ENCODE assay signal across 18 cellular contexts in genomic region chr7:50214771-50215170, GRCh38.
DNase-seq lines count a peak whose midpoint lies in the region; ATAC-seq and TF ChIP-seq lines count a peak whose summit lies in the region.
"Had no signal": no experiment of that assay in that cellular context is flagged by ENCODE, and none has a peak within 500 bp of the region (broad histone marks: within the 10 kb centered on the region; RNA-seq: fewer than 3 reads in every experiment).

No MANE protein-coding gene starts in this region.

- DNase-seq in activated naive CD8-positive, alpha-beta T cell treated with anti-CD3 and anti-CD28 coated beads, Interleukin-2, amount 50 U/mL, for 24 hours: no peak
- DNase-seq in HL-60 (ENCODE audit: low read depth in 1 of 2, low spot score in 1 of 2) (no peak), amygdala (lab: John Stamatoyannopoulos, UW) (no peak), EL (no peak)
- DNase-seq: C1 segment of cervical spinal cord; DMS79 treated with DMSO at 0.1 percent for 48 hours; NCI-H1417; NCI-H187; NCI-H2107; NCI-H510A; NCI-H748 treated with DMSO at 0.1 percent for 48 hours; NK-92 treated with Interleukin-12 subunit alpha and Interleukin-12 subunit beta, amount 100 ng/mL, for 24 hours had no signal

- H3K27ac ChIP-seq in HL-60 (replicated peaks): peak overlapping the region; percentile 87
- H3K27ac ChIP-seq: KMS-11, Peyer's patch had no signal

- H3K4me3 Mint-ChIP-seq in activated naive CD8-positive, alpha-beta T cell: no peak overlapping the region
- H3K4me3 Mint-ChIP-seq in activated naive CD8-positive, alpha-beta T cell treated with anti-CD3 and anti-CD28 coated beads, Interleukin-2, amount 50 U/mL, for 24 hours: no peak overlapping the region
- no peak overlapping the region for H3K4me3 Mint-ChIP-seq in dendritic cell treated with granulocyte-macrophage colony-stimulating factor and Interleukin-4, amounts not matched to agents 40 ng/mL and 50 ng/mL, for 4 days
- H3K4me3 Mint-ChIP-seq in stimulated activated memory B cell treated with anti-CD40 and anti-IgM and Interleukin-4, amounts not matched to agents 10 μg/mL and 1 μg/mL and 100 μg/mL, for 72 hours: no peak overlapping the region

- peaks cover 92% of the 10 kb centered on the region for H3K4me1 Mint-ChIP-seq in activated naive CD8-positive, alpha-beta T cell (ENCODE audit: low read depth)
- H3K4me1 Mint-ChIP-seq in activated naive CD8-positive, alpha-beta T cell treated with anti-CD3 and anti-CD28 coated beads, Interleukin-2, amount 50 U/mL, for 24 hours: peaks cover 83% of the 10 kb centered on the region
- peaks cover 86% of the 10 kb centered on the region for H3K4me1 Mint-ChIP-seq in dendritic cell treated with granulocyte-macrophage colony-stimulating factor and Interleukin-4, amounts not matched to agents 40 ng/mL and 50 ng/mL, for 4 days (ENCODE audit: low read depth)
- H3K4me1 Mint-ChIP-seq in stimulated activated memory B cell treated with anti-CD40 and anti-IgM and Interleukin-4, amounts not matched to agents 10 μg/mL and 1 μg/mL and 100 μg/mL, for 72 hours: peaks cover 40% of the 10 kb centered on the region

- no peaks in the 10 kb centered on the region for H3K27me3 ChIP-seq in HL-60 (ENCODE audit: insufficient read depth, poor library complexity, severe bottlenecking)
- H3K27me3 ChIP-seq: Peyer's patch had no signal

- no peaks in the 10 kb centered on the region for H3K27me3 Mint-ChIP-seq in activated naive CD8-positive, alpha-beta T cell
- no peaks in the 10 kb centered on the region for H3K27me3 Mint-ChIP-seq in activated naive CD8-positive, alpha-beta T cell treated with anti-CD3 and anti-CD28 coated beads, Interleukin-2, amount 50 U/mL, for 24 hours
- H3K27me3 Mint-ChIP-seq in dendritic cell treated with granulocyte-macrophage colony-stimulating factor and Interleukin-4, amounts not matched to agents 40 ng/mL and 50 ng/mL, for 4 days: no peaks in the 10 kb centered on the region
- H3K27me3 Mint-ChIP-seq in stimulated activated memory B cell treated with anti-CD40 and anti-IgM and Interleukin-4, amounts not matched to agents 10 μg/mL and 1 μg/mL and 100 μg/mL, for 72 hours: no peaks in the 10 kb centered on the region

- peak overlapping the region; percentile 12 for H3K27ac Mint-ChIP-seq in activated naive CD8-positive, alpha-beta T cell
- no peak overlapping the region for H3K27ac Mint-ChIP-seq in activated naive CD8-positive, alpha-beta T cell treated with anti-CD3 and anti-CD28 coated beads, Interleukin-2, amount 50 U/mL, for 24 hours
- H3K27ac Mint-ChIP-seq in dendritic cell treated with granulocyte-macrophage colony-stimulating factor and Interleukin-4, amounts not matched to agents 40 ng/mL and 50 ng/mL, for 4 days: peak overlapping the region; percentile 36
- H3K27ac Mint-ChIP-seq in stimulated activated memory B cell treated with anti-CD40 and anti-IgM and Interleukin-4, amounts not matched to agents 10 μg/mL and 1 μg/mL and 100 μg/mL, for 72 hours: peak overlapping the region; percentile 7

- intact Hi-C loops in dendritic cell treated with granulocyte-macrophage colony-stimulating factor and Interleukin-4, amounts not matched to agents 40 ng/mL and 50 ng/mL, for 4 days (cut with micrococcal nuclease): loop anchor here (5.0 kb wide), 1 partner anchor 93 kb away; no protein-coding TSS in a partner anchor

- H3K9me3 Mint-ChIP-seq in activated naive CD8-positive, alpha-beta T cell (ENCODE audit: low read depth): no peaks in the 10 kb centered on the region
- H3K9me3 Mint-ChIP-seq in activated naive CD8-positive, alpha-beta T cell treated with anti-CD3 and anti-CD28 coated beads, Interleukin-2, amount 50 U/mL, for 24 hours: no peaks in the 10 kb centered on the region
- H3K9me3 Mint-ChIP-seq in dendritic cell treated with granulocyte-macrophage colony-stimulating factor and Interleukin-4, amounts not matched to agents 40 ng/mL and 50 ng/mL, for 4 days: no peaks in the 10 kb centered on the region
- H3K9me3 Mint-ChIP-seq in stimulated activated memory B cell treated with anti-CD40 and anti-IgM and Interleukin-4, amounts not matched to agents 10 μg/mL and 1 μg/mL and 100 μg/mL, for 72 hours: no peaks in the 10 kb centered on the region

- ATAC-seq in activated naive CD8-positive, alpha-beta T cell treated with anti-CD3 and anti-CD28 coated beads, Interleukin-2, amount 50 U/mL, for 24 hours: no peak
- no peak for ATAC-seq in stimulated activated memory B cell treated with anti-CD40 and anti-IgM and Interleukin-4, amounts not matched to agents 10 μg/mL and 1 μg/mL and 100 μg/mL, for 72 hours
- ATAC-seq: Right ventricle myocardium inferior had no signal

- no peak overlapping the region for H3K4me3 ChIP-seq in HL-60 (replicated peaks; ENCODE audit: insufficient read depth, low read length)
- H3K4me3 ChIP-seq: Peyer's patch had no signal

- TF ChIP-seq CTCF in HL-60 (IDR thresholded peaks at IDR 0.05; ENCODE audit: insufficient read depth, low read length): no peak

- no peaks in the 10 kb centered on the region for H3K36me3 Mint-ChIP-seq in activated naive CD8-positive, alpha-beta T cell
- no peaks in the 10 kb centered on the region for H3K36me3 Mint-ChIP-seq in activated naive CD8-positive, alpha-beta T cell treated with anti-CD3 and anti-CD28 coated beads, Interleukin-2, amount 50 U/mL, for 24 hours (ENCODE audit: low read depth)
- H3K36me3 Mint-ChIP-seq in dendritic cell treated with granulocyte-macrophage colony-stimulating factor and Interleukin-4, amounts not matched to agents 40 ng/mL and 50 ng/mL, for 4 days (ENCODE audit: low read depth): no peaks in the 10 kb centered on the region
- H3K36me3 Mint-ChIP-seq in stimulated activated memory B cell treated with anti-CD40 and anti-IgM and Interleukin-4, amounts not matched to agents 10 μg/mL and 1 μg/mL and 100 μg/mL, for 72 hours: no peaks in the 10 kb centered on the region
